ENCODE assay signal across 8 cellular contexts in genomic region chr5:159156839-159157238, GRCh38. TPM values are rescaled to one million over a fixed set of nuclear protein-coding genes. Genes with fewer than 3 reads are reported as not detected.
DNase-seq lines count a peak whose midpoint lies in the region; ATAC-seq, FAIRE-seq and TF ChIP-seq lines count a peak whose summit lies in the region.

No MANE protein-coding gene starts in this region.

- H2BK20ac ChIP-seq in IMR-90 (ENCODE audit: low read depth, low read length), result no peak overlapping the region

- WGBS in IMR-90 (ENCODE audit: extremely low coverage in 2 of 2, insufficient read length in 1 of 2), 2 experiments, result no CpG with 5 or more reads among the region's 2 CpGs
- WGBS in stomach, 5 donors, result 3 to 7% (median 4%) methylated on average over 2 of the region's 2 CpGs

- H3K9me3 ChIP-seq in IMR-90 (ENCODE audit: control insufficient read depth, insufficient read depth, low read length) (no peaks in the 10 kb centered on the region), OCI-LY7 (ENCODE audit: low read length) (no peaks in the 10 kb centered on the region), stomach (no peaks in the 10 kb centered on the region)

- H4K20me1 ChIP-seq in IMR-90 (ENCODE audit: insufficient read depth, low read length) (peaks cover 6% of the 10 kb centered on the region; the same call in 1 of the 2 replicates), OCI-LY7 (ENCODE audit: insufficient read depth, low read length) (0 out of 2 replicates have a peak, but pooled peaks cover 4% of the 10 kb centered on the region)

- BruUV-seq in IMR-90 (replicated peaks; lab: Mats Ljungman, UMichigan) (no TSS peak), OCI-LY7 (replicated peaks; lab: Mats Ljungman, UMichigan) (no TSS peak)

- H4K8ac ChIP-seq in IMR-90 (ENCODE audit: low read depth in 2 of 2, low read length in 2 of 2), result no peak overlapping the region

- TF ChIP-seq POLR2A in IMR-90 (IDR thresholded peaks at IDR 0.05; ENCODE audit: low read depth, low read length) (no peak), stomach (IDR thresholded peaks at IDR 0.05) (no peak)

- H3K36me3 ChIP-seq in IMR-90 (ENCODE audit: control insufficient read depth, insufficient read depth, low read length), result peaks cover 32% of the 10 kb centered on the region
- H3K36me3 ChIP-seq in OCI-LY7 (ENCODE audit: insufficient read depth, low read length), result peaks cover 68% of the 10 kb centered on the region
- peaks cover 18 to 69% (median 56%) of the 10 kb centered on the region in 4 donors for H3K36me3 ChIP-seq in stomach

- H4K91ac ChIP-seq in IMR-90 (ENCODE audit: insufficient read depth, low read depth, low read length), result no peak overlapping the region

- CTCF ChIA-PET in IMR-90 (lab: Yijun Ruan, JAX) (interaction anchor here (0.5 to 1.7 kb wide), 21 partner anchors 8 to 176 kb away, joined by 3 to 6 read pairs (median 4); no protein-coding TSS in a partner anchor), OCI-LY7 (lab: Charles Lee; ENCODE audit: unreplicated experiment) (interaction anchor here (0.5 to 1.1 kb wide), 5 partner anchors 51 to 830 kb away, joined by 3 to 4 read pairs (median 3); no protein-coding TSS in a partner anchor)

- H2AFZ ChIP-seq in IMR-90 (replicated peaks; ENCODE audit: low read length, poor library complexity) (no peak overlapping the region), OCI-LY7 (ENCODE audit: low read length) (no peak overlapping the region)

- H3K4me1 ChIP-seq in IMR-90 (ENCODE audit: control insufficient read depth, insufficient read depth, low read length) (peaks cover 5% of the 10 kb centered on the region), OCI-LY7 (ENCODE audit: insufficient read depth, low read length, poor library complexity, severe bottlenecking) (peaks cover 20% of the 10 kb centered on the region), stomach (peaks cover 0 to 32% (median 8%) of the 10 kb centered on the region in 4 donors)

- H3K27ac ChIP-seq in IMR-90 (ENCODE audit: insufficient read depth, low read length), result no peak overlapping the region
- no peak overlapping the region for H3K27ac ChIP-seq in OCI-LY7 (ENCODE audit: low read depth, low read length, poor library complexity, severe bottlenecking)
- no peak overlapping the region for H3K27ac ChIP-seq in stomach

- peak; percentile 29 for DNase-seq in DMS 273 treated with DMSO at 0.1 percent for 48 hours (lab: John Stamatoyannopoulos, UW)
- DNase-seq in IMR-90, result peak; percentile 83
- peak; percentile 83 for DNase-seq in OCI-LY7 (ENCODE audit: low spot score)
- DNase-seq in T47D (ENCODE audit: low read depth in 1 of 2, low spot score in 1 of 2), result peak; percentile 81 to 83
- DNase-seq in stomach, result no peak
- DNase-seq in NOMO-1 treated with dmso at 0.1 percent for 144 hours (lab: John Stamatoyannopoulos, UW; ENCODE audit: unreplicated experiment), result no peak

- H3K18ac ChIP-seq in IMR-90 (ENCODE audit: low read depth, low read length), result no peak overlapping the region

- no peak overlapping the region for H2BK5ac ChIP-seq in IMR-90 (ENCODE audit: low read depth, low read length, poor library complexity, severe bottlenecking)

- H3K4me2 ChIP-seq in IMR-90 (ENCODE audit: low read depth, low read length), result no peak overlapping the region
- H3K4me2 ChIP-seq in OCI-LY7 (ENCODE audit: low read length), result no peak overlapping the region

- H3K23ac ChIP-seq in IMR-90 (ENCODE audit: low read depth, low read length), result no peak overlapping the region

- 0 out of 2 replicates have a peak, but pooled peaks cover 3% of the 10 kb centered on the region for H3K9me1 ChIP-seq in IMR-90 (ENCODE audit: insufficient read depth, low read length)

- TF ChIP-seq RAD21 in IMR-90 (IDR thresholded peaks at IDR 0.05; ENCODE audit: low read length), result peak; percentile 89

- no peak overlapping the region for H3K14ac ChIP-seq in IMR-90 (replicated peaks; ENCODE audit: low read depth, low read length)

- no peak overlapping the region for H2BK120ac ChIP-seq in IMR-90 (ENCODE audit: low read depth, low read length)

- H4K5ac ChIP-seq in IMR-90 (ENCODE audit: low read depth, low read length), result no peak overlapping the region

- no peak overlapping the region; the same call in 2 of the 3 replicates for H2BK15ac ChIP-seq in IMR-90 (ENCODE audit: low read depth, low read length)

- intact Hi-C loops in IMR-90 (cut with micrococcal nuclease), result loop anchor here (1.0 to 5.0 kb wide), 4 partner anchors 52 to 285 kb away; partner anchors contain the start of genes RNF145 and UBLCP1
- intact Hi-C loops in OCI-LY7 (cut with micrococcal nuclease; ENCODE audit: unreplicated experiment), result loop anchor here (1.0 to 5.0 kb wide), 4 partner anchors 52 to 810 kb away; partner anchors contain the start of genes RNF145 and UBLCP1
- intact Hi-C loops in stomach (cut with DNase I; ENCODE audit: low total_unique reads), result loop anchor here (10.0 kb wide), 2 partner anchors 108 to 158 kb away; partner anchors contain the start of gene UBLCP1

- no peaks in the 10 kb centered on the region for H3K27me3 ChIP-seq in IMR-90 (ENCODE audit: control insufficient read depth, insufficient read depth, low read length)
- H3K27me3 ChIP-seq in stomach, result no peaks in the 10 kb centered on the region

- H2AK9ac ChIP-seq in IMR-90 (replicated peaks; ENCODE audit: low read depth, low read length, poor library complexity), result no peak overlapping the region

- H3K79me1 ChIP-seq in IMR-90 (ENCODE audit: low read depth in 1 of 2, low read length in 2 of 2), result peaks cover 21 to 37% of the 10 kb centered on the region in 2 experiments

- H3K9ac ChIP-seq in IMR-90 (ENCODE audit: low read depth, low read length), result no peak overlapping the region

- H3K4me3 ChIP-seq in IMR-90 (ENCODE audit: insufficient read depth, low read depth, low read length), result no peak overlapping the region
- no peak overlapping the region for H3K4me3 ChIP-seq in OCI-LY7 (ENCODE audit: low read depth, low read length, poor library complexity, severe bottlenecking)
- H3K4me3 ChIP-seq in stomach, result no peak overlapping the region

- no peak overlapping the region for H2AK5ac ChIP-seq in IMR-90 (ENCODE audit: low read depth, low read length)

- peak; percentile 98 for FAIRE-seq in islet of Langerhans (lab: Jason Lieb, UNC)

- TF ChIP-seq CTCF in IMR-90 (conservative IDR thresholded peaks at IDR 0.05; ENCODE audit: low read depth, low read length), result peak; percentile 84
- TF ChIP-seq CTCF in OCI-LY7 (conservative IDR thresholded peaks at IDR 0.05; ENCODE audit: low read length), result peak; percentile 98
- TF ChIP-seq CTCF in stomach (IDR thresholded peaks at IDR 0.05), result peak in 5 of 7 experiments; percentile 57 to 89 (median 78)

- POLR2A ChIA-PET in IMR-90 (lab: Charles Lee; ENCODE audit: unreplicated experiment) (interaction anchor here (1.0 to 1.3 kb wide), 2 partner anchors 22 to 51 kb away, joined by 3 to 6 read pairs; no protein-coding TSS in a partner anchor), OCI-LY7 (lab: Charles Lee) (interaction anchor here (1.0 to 1.3 kb wide), 2 partner anchors 42 to 123 kb away, joined by 3 to 5 read pairs; no protein-coding TSS in a partner anchor)

- no peaks in the 10 kb centered on the region for H3K79me2 ChIP-seq in OCI-LY7 (ENCODE audit: insufficient read depth, low read depth, low read length)

- no peaks in the 10 kb centered on the region for H3K9me2 ChIP-seq in OCI-LY7 (ENCODE audit: insufficient read depth, low read length)

- H3K4ac ChIP-seq in IMR-90 (ENCODE audit: low read depth, low read length), result no peak overlapping the region

- in situ Hi-C loops in IMR-90 (cut with MboI; ENCODE audit: low sequenced_read_pairs), result loop anchor here (5.0 to 25.0 kb wide), 5 partner anchors 50 to 805 kb away; partner anchors contain the start of genes RNF145 and UBLCP1
- in situ Hi-C loops in T47D (cut with HindIII; ENCODE audit: low pct_unique_long_range_greater_than_20kb, low sequenced_read_pairs), result no loop called here

- no peak for TF ChIP-seq EP300 in stomach (IDR thresholded peaks at IDR 0.05)

- H3K56ac ChIP-seq in IMR-90 (ENCODE audit: extremely low read depth, insufficient read depth, low read length), result no peak overlapping the region

- dilution Hi-C loops in IMR-90 (cut with HindIII; ENCODE audit: low sequenced_read_pairs, unreplicated experiment), result loop anchor here (25.0 kb wide), 1 partner anchor 105 kb away; the partner anchor contains the start of gene UBLCP1

- peak; percentile 61 for ATAC-seq in GM19328 (IDR thresholded peaks at IDR 0.05; ENCODE audit: unreplicated experiment)
- peak; percentile 70 for ATAC-seq in IMR-90 (ENCODE audit: low read depth)

TF ChIP-seq in IMR-90, 13 proteins besides CTCF, POLR2A, EP300 and RAD21:
- TF ChIP-seq BHLHE40 (IDR thresholded peaks at IDR 0.05; ENCODE audit: low read depth, low read length) (no peak), SMC3 (IDR thresholded peaks at IDR 0.05; ENCODE audit: low read depth, low read length) (peak; percentile 84)

RNA-seq across cellular contexts. Expression of gene RNF145, which starts 52.5 kb away (rescaled TPM):
- total RNA-seq in IMR-90 (2012; rRNA removed) (50.0 and 68.0 TPM in 2 replicates), OCI-LY7 (2022) (32.0 and 34.9 TPM in 2 replicates), stomach (10 to 100 TPM in 4 of 5 donors, 1 to 10 TPM in 1; 7.0 to 96.9 (median 68.8) TPM)
- polyA plus RNA-seq in IMR-90 (2012; rRNA removed) (44.9 and 57.0 TPM in 2 replicates), stomach (10 to 100 TPM; 17.5 to 42.7 (median 24.3) TPM)
- polyA plus RNA-seq in IMR-90 (2012; cell fraction: cytosol; rRNA removed), result 14.3 and 27.2 TPM in 2 replicates
- polyA plus RNA-seq in IMR-90 (2012; cell fraction: nucleus; rRNA removed; ENCODE audit: low replicate concordance), result 8.4 and 77.6 TPM in 2 replicates
- total RNA-seq in OCI-LY7 (2014; rRNA removed; shearing (Covaris generic)), result 18.6 and 18.9 TPM in 2 replicates

RNA-seq across cellular contexts. Expression of gene EBF1, which starts 57.1 kb away (rescaled TPM):
- 0.56 and 0.90 TPM in 2 replicates for total RNA-seq in IMR-90 (2012; rRNA removed)
- polyA plus RNA-seq in IMR-90 (2012; rRNA removed), result 0.89 and 1.1 TPM in 2 replicates
- polyA plus RNA-seq in IMR-90 (2012; cell fraction: cytosol; rRNA removed), result 0.29 and 0.69 TPM in 2 replicates
- 1.7 TPM in 2 replicates for polyA plus RNA-seq in IMR-90 (2012; cell fraction: nucleus; rRNA removed; ENCODE audit: low replicate concordance)
- total RNA-seq in OCI-LY7 (2014; rRNA removed; shearing (Covaris generic)), result 20.3 and 26.3 TPM in 2 replicates
- total RNA-seq in OCI-LY7 (2022), result 43.1 and 47.1 TPM in 2 replicates
- total RNA-seq in stomach, result 10 to 100 TPM in 3 of 5 donors, 1 to 10 TPM in 2; 8.4 to 70.6 (median 18.0) TPM
- 1 to 10 TPM; 1.8 to 1.9 (median 1.9) TPM for polyA plus RNA-seq in stomach

Comparison
In these comparisons a context has a peak if more than half of its experiments do, and no peak if none do; other contexts are left out.
1. DNase-seq: peak in DMS 273 treated with DMSO at 0.1 percent for 48 hours (single experiment), IMR-90 (single experiment), OCI-LY7 (single experiment) and T47D (2 of 2); none in stomach (single experiment) and NOMO-1 treated with dmso at 0.1 percent for 144 hours (single experiment).
2. Peak in every context shown above with its lines, with median percentiles within 50 percentile points of each other: CTCF ChIP-seq.